ENCODE assay signal across 1 cellular context in genomic region chr1:204409111-204409510, GRCh38.
TF ChIP-seq lines count a peak whose summit lies in the region.

No MANE protein-coding gene starts in this region.

TF ChIP-seq in SK-N-SH, 30 proteins besides CTCF, POLR2A, EP300 and RAD21 (continued from another document):
- TF ChIP-seq MXI1 (IDR thresholded peaks at IDR 0.05; ENCODE audit: low read depth, low read length) (peak; percentile 20; the same call in 1 of the 2 replicates), NRF1 (IDR thresholded peaks at IDR 0.05; ENCODE audit: low read depth, low read length) (no peak)
